8 cellular contexts compared by ENCODE assay signal in genomic region chr17:38705803-38706624, GRCh38. TPM values are rescaled to one million over a fixed set of nuclear protein-coding genes. Genes with fewer than 3 reads are reported as not detected.
DNase-seq lines count a peak whose midpoint lies in the region; ATAC-seq and TF ChIP-seq lines count a peak whose summit lies in the region.

No MANE protein-coding gene starts in this region.

- H3K9me1 ChIP-seq in IMR-90 (ENCODE audit: insufficient read depth, low read length), result peaks cover 13% of the 10 kb centered on the region; the same call in 1 of the 2 replicates

- DNase-seq in IMR-90 (no peak), T1000 (lab: John Stamatoyannopoulos, UW) (peak; percentile 15), right lobe of liver (peak in 1 of 3 donors; percentile 54), NCI-H446 treated with DMSO at 0.1 percent for 48 hours (lab: John Stamatoyannopoulos, UW) (no peak)
- DNase-seq in stimulated activated naive CD4-positive, alpha-beta T cell (lab: John Stamatoyannopoulos, UW), result peak in 4 of 6 experiments; percentile 27 to 59 (median 50)

- no peaks in the 10 kb centered on the region for H3K27me3 Mint-ChIP-seq in dendritic cell treated with granulocyte-macrophage colony-stimulating factor and Interleukin-4, amounts not matched to agents 40 ng/mL and 50 ng/mL, for 4 days

- TF ChIP-seq CTCF in IMR-90 (conservative IDR thresholded peaks at IDR 0.05; ENCODE audit: low read depth, low read length) (no peak), right lobe of liver (IDR thresholded peaks at IDR 0.05) (no peak)

- H3K4me1 Mint-ChIP-seq in dendritic cell treated with granulocyte-macrophage colony-stimulating factor and Interleukin-4, amounts not matched to agents 40 ng/mL and 50 ng/mL, for 4 days (ENCODE audit: low read depth), result peaks cover 57% of the 10 kb centered on the region

- no peak overlapping the region for H3K18ac ChIP-seq in IMR-90 (ENCODE audit: low read depth, low read length)

- 0% methylated on average over 1 of the region's 44 CpGs; no CpG with 5 or more reads in 1 of the 2 experiments for WGBS in IMR-90 (ENCODE audit: extremely low coverage in 2 of 2, insufficient read length in 1 of 2), 2 experiments
- WGBS in right lobe of liver (ENCODE audit: insufficient coverage, low coverage, low lambda C conversion rate, missing lambda C conversion rate), result 3% methylated on average over 28 of the region's 44 CpGs

- dilution Hi-C loops in IMR-90 (cut with HindIII; ENCODE audit: low sequenced_read_pairs, unreplicated experiment), result no loop called here

- no peak overlapping the region for H2BK5ac ChIP-seq in IMR-90 (ENCODE audit: low read depth, low read length, poor library complexity, severe bottlenecking)

- H3K9me3 Mint-ChIP-seq in dendritic cell treated with granulocyte-macrophage colony-stimulating factor and Interleukin-4, amounts not matched to agents 40 ng/mL and 50 ng/mL, for 4 days, result no peaks in the 10 kb centered on the region

- H3K4me2 ChIP-seq in BLaER1 treated with 17β-estradiol and CSF1 and Interleukin-3, amounts not matched to agents 10 nM and 100 nM, result peak overlapping the region; percentile 93 to 99 (median 98)
- H3K4me2 ChIP-seq in IMR-90 (ENCODE audit: low read depth, low read length), result peak overlapping the region; percentile 93

- H4K20me1 ChIP-seq in BLaER1 treated with 17β-estradiol and CSF1 and Interleukin-3, amounts not matched to agents 10 nM and 100 nM, result peaks cover 24 to 51% (median 44%) of the 10 kb centered on the region in 11 experiments; a peak in 17 of 22 replicates
- peaks cover 27% of the 10 kb centered on the region; the same call in 1 of the 2 replicates for H4K20me1 ChIP-seq in IMR-90 (ENCODE audit: insufficient read depth, low read length)

- no peak for TF ChIP-seq RAD21 in IMR-90 (IDR thresholded peaks at IDR 0.05; ENCODE audit: low read length)

- TF ChIP-seq POLR2A in IMR-90 (IDR thresholded peaks at IDR 0.05; ENCODE audit: low read depth, low read length) (no peak), right lobe of liver (IDR thresholded peaks at IDR 0.05) (no peak)

- H3K14ac ChIP-seq in IMR-90 (replicated peaks; ENCODE audit: low read depth, low read length), result peak overlapping the region; percentile 66; the same call in 1 of the 2 replicates

- CTCF ChIA-PET in IMR-90 (lab: Yijun Ruan, JAX), result no interaction called here

- peaks cover 22 to 74% of the 10 kb centered on the region in 2 experiments; a peak in 3 of 4 replicates for H3K79me1 ChIP-seq in IMR-90 (ENCODE audit: low read depth in 1 of 2, low read length in 2 of 2)

- peaks cover 53 to 83% (median 80%) of the 10 kb centered on the region in 10 experiments for H3K4me1 ChIP-seq in BLaER1 treated with 17β-estradiol and CSF1 and Interleukin-3, amounts not matched to agents 10 nM and 100 nM
- H3K4me1 ChIP-seq in IMR-90 (ENCODE audit: control insufficient read depth, insufficient read depth, low read length) (peaks cover 17% of the 10 kb centered on the region), right lobe of liver (peaks cover 0 to 12% (median 5%) of the 10 kb centered on the region in 4 donors)

- no peaks in the 10 kb centered on the region for H3K27me3 ChIP-seq in BLaER1 treated with 17β-estradiol and CSF1 and Interleukin-3, amounts not matched to agents 10 nM and 100 nM
- H3K27me3 ChIP-seq in IMR-90 (ENCODE audit: control insufficient read depth, insufficient read depth, low read length), result no peaks in the 10 kb centered on the region
- H3K27me3 ChIP-seq in right lobe of liver, result no peaks in the 10 kb centered on the region

- peaks cover 92% of the 10 kb centered on the region for H3K36me3 Mint-ChIP-seq in dendritic cell treated with granulocyte-macrophage colony-stimulating factor and Interleukin-4, amounts not matched to agents 40 ng/mL and 50 ng/mL, for 4 days (ENCODE audit: low read depth)

- H3K27ac ChIP-seq in BLaER1 treated with 17β-estradiol and CSF1 and Interleukin-3, amounts not matched to agents 10 nM and 100 nM, result peak overlapping the region; percentile 16 to 99 (median 96); a peak in 20 of 22 replicates
- H3K27ac ChIP-seq in IMR-90 (ENCODE audit: insufficient read depth, low read length), result peak overlapping the region; percentile 4; the same call in 1 of the 2 replicates
- H3K27ac ChIP-seq in right lobe of liver, result peak overlapping the region; percentile 40 to 93 (median 78)

- POLR2A ChIA-PET in IMR-90 (lab: Charles Lee; ENCODE audit: unreplicated experiment), result no interaction called here

- H3K4me3 Mint-ChIP-seq in dendritic cell treated with granulocyte-macrophage colony-stimulating factor and Interleukin-4, amounts not matched to agents 40 ng/mL and 50 ng/mL, for 4 days, result peak overlapping the region; percentile 96

- ATAC-seq in IMR-90 (ENCODE audit: low read depth), result no peak
- no peak for ATAC-seq in right lobe of liver
- no peak for ATAC-seq in GM21447 (IDR thresholded peaks at IDR 0.05; ENCODE audit: unreplicated experiment)

- no TSS peak for BruUV-seq in IMR-90 (replicated peaks; lab: Mats Ljungman, UMichigan)

- peak overlapping the region; percentile 19; the same call in 1 of the 2 replicates for H4K91ac ChIP-seq in IMR-90 (ENCODE audit: insufficient read depth, low read depth, low read length)

- H3K4ac ChIP-seq in IMR-90 (ENCODE audit: low read depth, low read length), result peak overlapping the region; percentile 48

- no peak overlapping the region for H2BK20ac ChIP-seq in IMR-90 (ENCODE audit: low read depth, low read length)

- peak overlapping the region in 1 of 2 experiments; percentile 35; a peak in 1 of 4 replicates for H4K8ac ChIP-seq in IMR-90 (ENCODE audit: low read depth in 2 of 2, low read length in 2 of 2)

- H2BK15ac ChIP-seq in IMR-90 (ENCODE audit: low read depth, low read length), result 0 out of 3 replicates have a peak overlapping the region, but pooled peaks have one; percentile 36

- H3K23ac ChIP-seq in IMR-90 (ENCODE audit: low read depth, low read length), result peak overlapping the region; percentile 86

- peak overlapping the region; percentile 100 for H3K27ac Mint-ChIP-seq in dendritic cell treated with granulocyte-macrophage colony-stimulating factor and Interleukin-4, amounts not matched to agents 40 ng/mL and 50 ng/mL, for 4 days

- peak overlapping the region; percentile 97 for H2AK9ac ChIP-seq in IMR-90 (replicated peaks; ENCODE audit: low read depth, low read length, poor library complexity)

- intact Hi-C loops in IMR-90 (cut with micrococcal nuclease), result no loop called here
- intact Hi-C loops in dendritic cell treated with granulocyte-macrophage colony-stimulating factor and Interleukin-4, amounts not matched to agents 40 ng/mL and 50 ng/mL, for 4 days (cut with micrococcal nuclease), result no loop called here
- intact Hi-C loops in right lobe of liver (cut with DNase I), result no loop called here

- H3K9ac ChIP-seq in BLaER1 treated with 17β-estradiol and CSF1 and Interleukin-3, amounts not matched to agents 10 nM and 100 nM, result peak overlapping the region; percentile 85 to 99 (median 97)
- H3K9ac ChIP-seq in IMR-90 (ENCODE audit: low read depth, low read length), result peak overlapping the region; percentile 71

- peak overlapping the region; percentile 47; the same call in 1 of the 2 replicates for H3K56ac ChIP-seq in IMR-90 (ENCODE audit: extremely low read depth, insufficient read depth, low read length)

- H4K5ac ChIP-seq in IMR-90 (ENCODE audit: low read depth, low read length), result no peak overlapping the region

- peak overlapping the region; percentile 75 to 96 (median 90) for H3K4me3 ChIP-seq in BLaER1 treated with 17β-estradiol and CSF1 and Interleukin-3, amounts not matched to agents 10 nM and 100 nM
- H3K4me3 ChIP-seq in IMR-90 (ENCODE audit: insufficient read depth, low read depth, low read length), result peak overlapping the region; percentile 68
- peak overlapping the region; percentile 55 to 82 (median 57) for H3K4me3 ChIP-seq in right lobe of liver

- H3K36me3 ChIP-seq in BLaER1 treated with 17β-estradiol and CSF1 and Interleukin-3, amounts not matched to agents 10 nM and 100 nM, result peaks cover 27 to 35% (median 29%) of the 10 kb centered on the region in 11 experiments
- peaks cover 16% of the 10 kb centered on the region; the same call in 1 of the 2 replicates for H3K36me3 ChIP-seq in IMR-90 (ENCODE audit: control insufficient read depth, insufficient read depth, low read length)
- H3K36me3 ChIP-seq in right lobe of liver, result peaks cover 0 to 6% (median 3%) of the 10 kb centered on the region in 4 donors

- H2BK120ac ChIP-seq in IMR-90 (ENCODE audit: low read depth, low read length), result no peak overlapping the region

- H2AFZ ChIP-seq in IMR-90 (replicated peaks; ENCODE audit: low read length, poor library complexity), result peak overlapping the region; percentile 90

- H2AK5ac ChIP-seq in IMR-90 (ENCODE audit: low read depth, low read length), result peak overlapping the region; percentile 27

- in situ Hi-C loops in IMR-90 (cut with MboI; ENCODE audit: low sequenced_read_pairs), result no loop called here

- H3K9me3 ChIP-seq in BLaER1 treated with 17β-estradiol and CSF1 and Interleukin-3, amounts not matched to agents 10 nM and 100 nM (replicated peaks in 1 of 11), result no peaks in the 10 kb centered on the region
- H3K9me3 ChIP-seq in IMR-90 (ENCODE audit: control insufficient read depth, insufficient read depth, low read length) (no peaks in the 10 kb centered on the region), right lobe of liver (no peaks in the 10 kb centered on the region)

RNA-seq across cellular contexts. Expression of gene MLLT6, which starts 0.9 kb away (rescaled TPM):
- total RNA-seq in IMR-90 (2012; rRNA removed) (7.2 and 7.5 TPM in 2 replicates), right lobe of liver (10 to 100 TPM; 10.1 to 30.9 (median 25.6) TPM)
- polyA plus RNA-seq in IMR-90 (2012; rRNA removed), result 21.2 and 22.7 TPM in 2 replicates
- 6.7 and 12.1 TPM in 2 replicates for polyA plus RNA-seq in IMR-90 (2012; cell fraction: cytosol; rRNA removed)
- 94.6 and 103 TPM in 2 replicates for polyA plus RNA-seq in IMR-90 (2012; cell fraction: nucleus; rRNA removed; ENCODE audit: low replicate concordance)

RNA-seq across cellular contexts. Expression of gene CISD3, which starts 24.1 kb away (rescaled TPM):
- total RNA-seq in IMR-90 (2012; rRNA removed) (1.3 and 1.4 TPM in 2 replicates), right lobe of liver (10 to 100 TPM; 34.2 to 88.1 (median 55.1) TPM)
- polyA plus RNA-seq in IMR-90 (2012; rRNA removed), result 14.1 and 20.3 TPM in 2 replicates
- 5.4 and 10.6 TPM in 2 replicates for polyA plus RNA-seq in IMR-90 (2012; cell fraction: cytosol; rRNA removed)
- 2.6 and 4.6 TPM in 2 replicates for polyA plus RNA-seq in IMR-90 (2012; cell fraction: nucleus; rRNA removed; ENCODE audit: low replicate concordance)

RNA-seq across cellular contexts. Expression of gene EPOP, which starts 31.3 kb away (rescaled TPM):
- total RNA-seq in IMR-90 (2012; rRNA removed) (0.28 and 0.36 TPM in 2 replicates), right lobe of liver (1 to 10 TPM; 1.1 to 6.0 (median 3.0) TPM)
- polyA plus RNA-seq in IMR-90 (2012; rRNA removed), result 0.80 and 0.82 TPM in 2 replicates
- 0.77 and 0.79 TPM in 2 replicates for polyA plus RNA-seq in IMR-90 (2012; cell fraction: cytosol; rRNA removed)
- polyA plus RNA-seq in IMR-90 (2012; cell fraction: nucleus; rRNA removed; ENCODE audit: low replicate concordance), result 0.49 and 0.57 TPM in 2 replicates

RNA-seq across cellular contexts. Expression of gene PCGF2, which starts 42.1 kb away (rescaled TPM):
- total RNA-seq in IMR-90 (2012; rRNA removed) (1.1 and 1.4 TPM in 2 replicates), right lobe of liver (1 to 10 TPM; 1.7 to 8.0 (median 3.9) TPM)
- polyA plus RNA-seq in IMR-90 (2012; rRNA removed), result 18.2 and 27.8 TPM in 2 replicates
- polyA plus RNA-seq in IMR-90 (2012; cell fraction: cytosol; rRNA removed), result 17.3 and 39.2 TPM in 2 replicates
- polyA plus RNA-seq in IMR-90 (2012; cell fraction: nucleus; rRNA removed; ENCODE audit: low replicate concordance), result 30.3 and 77.5 TPM in 2 replicates

RNA-seq across cellular contexts. Expression of gene PSMB3, which starts 46.5 kb away (rescaled TPM):
- total RNA-seq in IMR-90 (2012; rRNA removed), result 510 and 828 TPM in 2 replicates
- 480 and 525 TPM in 2 replicates for polyA plus RNA-seq in IMR-90 (2012; rRNA removed)
- polyA plus RNA-seq in IMR-90 (2012; cell fraction: cytosol; rRNA removed), result 600 and 763 TPM in 2 replicates
- 201 and 228 TPM in 2 replicates for polyA plus RNA-seq in IMR-90 (2012; cell fraction: nucleus; rRNA removed; ENCODE audit: low replicate concordance)
- 100 to 1,000 TPM in 5 of 6 experiments, 10 to 100 TPM in 1; 85.2 to 183 (median 120) TPM for total RNA-seq in right lobe of liver

Comparison
In these comparisons a context has a peak if more than half of its experiments do, and no peak if none do; other contexts are left out.
1. H3K27ac ChIP-seq: peak in every context shown above with its lines; median percentile 96 in BLaER1 treated with 17β-estradiol and CSF1 and Interleukin-3, amounts not matched to agents 10 nM and 100 nM; 78 in right lobe of liver; 4 in IMR-90.
2. DNase-seq: peak in T1000 (single experiment) and stimulated activated naive CD4-positive, alpha-beta T cell (4 of 6); none in IMR-90 (single experiment) and NCI-H446 treated with DMSO at 0.1 percent for 48 hours (single experiment).
3. RNA of gene CISD3, which starts 24.1 kb away (total RNA-seq): 34.2 to 88.1 TPM in right lobe of liver; 1.3 to 1.4 TPM in IMR-90; every median in the first group is over 10 times any median in the second.
4. Peak in every context shown above with its lines, with median percentiles within 50 percentile points of each other: H3K4me3 ChIP-seq.